1 cellular context compared by ENCODE assay signal in genomic region chr19:45469132-45469834, GRCh38.
TF ChIP-seq lines count a peak whose summit lies in the region.

No MANE protein-coding gene starts in this region.

TF ChIP-seq in K562, 482 proteins besides CTCF, POLR2A, EP300 and RAD21 (continued from another document and continues in another):
- TF ChIP-seq CHD7 (IDR thresholded peaks at IDR 0.05; ENCODE audit: low read depth, low read length) (no peak), ZBTB2 (IDR thresholded peaks at IDR 0.05) (peak; percentile 99), ZC3H8 (IDR thresholded peaks at IDR 0.05) (no peak), KLF13 (tag; IDR thresholded peaks at IDR 0.05; ENCODE audit: borderline replicate concordance, low read depth) (0 out of 2 replicates have a peak, but pooled peaks have one; percentile 46), TBL1XR1 (IDR thresholded peaks at IDR 0.05; ENCODE audit: low read length in 2 of 2) (peak in 1 of 2 experiments; percentile 45; a peak in 2 of 4 replicates), JUN (IDR thresholded peaks at IDR 0.05; ENCODE audit: borderline replicate concordance, low read depth, low read length) (peak; percentile 45; the same call in 1 of the 2 replicates), JUN (CRISPR knock-in tag; IDR thresholded peaks at IDR 0.05; ENCODE audit: borderline replicate concordance) (no peak), SUPT5H (IDR thresholded peaks at IDR 0.05) (peak; percentile 78), ATF1 (CRISPR knock-in tag; IDR thresholded peaks at IDR 0.05) (0 out of 2 replicates have a peak, but pooled peaks have one; percentile 41), ATF1 (tag; IDR thresholded peaks at IDR 0.05) (peak; percentile 97), NFIC (IDR thresholded peaks at IDR 0.05) (peak; percentile 63), NKRF (IDR thresholded peaks at IDR 0.05; ENCODE audit: borderline replicate concordance) (peak; percentile 87), EGR1 (conservative IDR thresholded peaks at IDR 0.05) (peak; percentile 94), GTF3C2 (IDR thresholded peaks at IDR 0.05; ENCODE audit: borderline replicate concordance, extremely low read depth, insufficient read length) (peak; percentile 78), ZNF146 (CRISPR knock-in tag; IDR thresholded peaks at IDR 0.05; ENCODE audit: unreplicated experiment) (no peak), ZNF165 (CRISPR knock-in tag; IDR thresholded peaks at IDR 0.05; ENCODE audit: borderline replicate concordance) (no peak), CTBP1 (IDR thresholded peaks at IDR 0.05; ENCODE audit: borderline replicate concordance) (peak; percentile 86), NR2C2 (CRISPR knock-in tag; IDR thresholded peaks at IDR 0.05) (no peak; the same call in 1 of the 2 replicates), NR2C2 (tag; IDR thresholded peaks at IDR 0.05) (peak; percentile 49; the same call in 1 of the 2 replicates), HDAC6 (IDR thresholded peaks at IDR 0.05; ENCODE audit: low read depth, low read length) (no peak), NFYB (IDR thresholded peaks at IDR 0.05; ENCODE audit: extremely low read depth, insufficient read length) (peak; percentile 70), ZNF316 (IDR thresholded peaks at IDR 0.05) (no peak), RBBP5 (IDR thresholded peaks at IDR 0.05; ENCODE audit: borderline replicate concordance, insufficient read depth, low read length, poor library complexity, severe bottlenecking) (peak; percentile 42), CBFA2T3 (IDR thresholded peaks at IDR 0.05) (no peak), MYBL2 (IDR thresholded peaks at IDR 0.05; ENCODE audit: low read depth) (no peak), MYBL2 (CRISPR knock-in tag; IDR thresholded peaks at IDR 0.05; ENCODE audit: borderline replicate concordance) (no peak), ZNF76 (CRISPR knock-in tag; IDR thresholded peaks at IDR 0.05; ENCODE audit: borderline replicate concordance) (no peak), MEIS2 (IDR thresholded peaks at IDR 0.05; ENCODE audit: partially characterized antibody) (peak; percentile 33), MAZ (CRISPR knock-in tag; conservative IDR thresholded peaks at IDR 0.05 in 1 of 2, IDR thresholded peaks at IDR 0.05 in 1 of 2) (peak; percentile 79 to 80; a peak in 3 of 4 replicates), CBX1 (IDR thresholded peaks at IDR 0.05; ENCODE audit: low read depth) (peak; percentile 15; the same call in 1 of the 2 replicates), JUND (IDR thresholded peaks at IDR 0.05; ENCODE audit: borderline replicate concordance, low read depth, low read length) (peak; percentile 51; the same call in 1 of the 2 replicates), JUND (tag; IDR thresholded peaks at IDR 0.05; ENCODE audit: borderline replicate concordance, low read depth, low read length) (no peak; the same call in 2 of the 3 replicates), ZC3H4 (CRISPR knock-in tag; IDR thresholded peaks at IDR 0.05; ENCODE audit: borderline replicate concordance) (peak; percentile 78), TAF9B (IDR thresholded peaks at IDR 0.05; ENCODE audit: partially characterized antibody) (no peak), ARID1B (IDR thresholded peaks at IDR 0.05) (0 out of 2 replicates have a peak, but pooled peaks have one; percentile 5), SIN3B (IDR thresholded peaks at IDR 0.05; ENCODE audit: low read depth) (0 out of 2 replicates have a peak, but pooled peaks have one; percentile 17), RBFOX2 (IDR thresholded peaks at IDR 0.05; ENCODE audit: low read depth, low read length) (peak; percentile 90), BRD4 (IDR thresholded peaks at IDR 0.05) (0 out of 2 replicates have a peak, but pooled peaks have one; percentile 18), HNRNPUL1 (IDR thresholded peaks at IDR 0.05; ENCODE audit: low read length) (no peak), KDM4B (IDR thresholded peaks at IDR 0.05; ENCODE audit: borderline replicate concordance in 2 of 2, low read depth in 1 of 2) (peak in 1 of 2 experiments; percentile 34; a peak in 1 of 4 replicates), RBM22 (IDR thresholded peaks at IDR 0.05; ENCODE audit: low read depth, low read length, poor library complexity, severe bottlenecking) (peak; percentile 69), E2F4 (CRISPR knock-in tag; IDR thresholded peaks at IDR 0.05; ENCODE audit: low read depth) (0 out of 2 replicates have a peak, but pooled peaks have one; percentile 16), NCOA6 (IDR thresholded peaks at IDR 0.05) (peak; percentile 97), ZNF512 (tag; IDR thresholded peaks at IDR 0.05) (no peak), KDM5B (IDR thresholded peaks at IDR 0.05; ENCODE audit: insufficient replicate concordance, low read depth, low read length) (peak; percentile 73), CC2D1A (IDR thresholded peaks at IDR 0.05) (peak; percentile 99)
